In the genomic region with DNA sequence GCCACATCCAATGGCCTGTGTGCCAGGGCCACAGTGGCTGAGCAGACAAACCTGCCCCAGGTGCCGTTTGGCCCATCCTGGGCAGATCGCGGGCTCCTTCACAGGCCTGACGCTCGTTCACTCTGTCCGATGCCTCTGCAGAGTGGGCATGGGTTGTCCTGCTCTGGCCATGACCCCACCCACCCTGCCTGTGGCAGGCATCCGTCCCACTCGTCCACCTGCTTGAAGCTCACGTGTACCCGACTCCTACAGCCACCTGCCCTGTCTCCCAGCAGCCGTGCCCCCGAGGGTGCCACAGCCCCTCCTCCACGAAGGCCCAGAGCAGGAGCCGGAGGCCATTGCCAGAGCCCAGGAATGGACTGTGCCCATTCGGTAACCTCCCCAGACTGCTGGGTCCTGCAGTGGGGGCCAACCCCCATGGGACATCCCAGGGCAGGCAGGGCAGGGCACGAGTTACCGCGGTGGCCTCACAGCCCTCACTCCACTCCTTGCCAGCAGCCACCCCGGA, we compare ENCODE assay signal across 17 cellular contexts. TPM values are rescaled to one million over a fixed set of nuclear protein-coding genes. Genes with fewer than 3 reads are reported as not detected.
DNase-seq lines count a peak whose midpoint lies in the region; ATAC-seq and TF ChIP-seq lines count a peak whose summit lies in the region.
"Had no signal": no experiment of that assay in that cellular context is flagged by ENCODE, and none has a peak within 500 bp of the region (broad histone marks: within the 10 kb centered on the region; RNA-seq: fewer than 3 reads in every experiment).

No MANE protein-coding gene starts in this region.

- H3K9me3 Mint-ChIP-seq in chondrocyte (ENCODE audit: low read depth), result no peaks in the 10 kb centered on the region

- no peaks in the 10 kb centered on the region for H3F3A ChIP-seq in GM23248 (ENCODE audit: insufficient read depth)

- H3K4me3 ChIP-seq in right atrium auricular region (no peak overlapping the region), MG63 (no peak overlapping the region), body of pancreas (no peak overlapping the region), GM23248 (no peak overlapping the region)

- intact Hi-C loops in posterior vena cava (cut with DNase I), result no loop called here
- intact Hi-C loops in body of pancreas (cut with DNase I), result no loop called here

- no peaks in the 10 kb centered on the region for H3K4me1 Mint-ChIP-seq in chondrocyte (ENCODE audit: low read depth)

- peak overlapping the region; percentile 18 to 93 for H3K27ac ChIP-seq in right atrium auricular region
- H3K27ac ChIP-seq in body of pancreas, result no peak overlapping the region
- no peak overlapping the region for H3K27ac ChIP-seq in GM23248
- H3K27ac ChIP-seq: C4-2B had no signal

- H3K9me3 ChIP-seq in right atrium auricular region (no peaks in the 10 kb centered on the region), MG63 (no peaks in the 10 kb centered on the region), body of pancreas (no peaks in the 10 kb centered on the region), GM23248 (ENCODE audit: low read depth) (no peaks in the 10 kb centered on the region)
- H3K9me3 ChIP-seq: Caco-2 had no signal

- WGBS in body of pancreas, 2 donors, result 75% methylated on average over 10 to 19 of the region's 19 CpGs
- WGBS in GM23248 (ENCODE audit: low coverage in 1 of 2, low lambda C conversion rate in 2 of 2, missing lambda C conversion rate in 2 of 2), 2 experiments, result 78 to 83% methylated on average over 19 of the region's 19 CpGs

- no peak overlapping the region for H2AFZ ChIP-seq in GM23248

- H4K20me1 ChIP-seq in GM23248 (ENCODE audit: insufficient read depth), result no peaks in the 10 kb centered on the region

- no peaks in the 10 kb centered on the region for H3K9me2 ChIP-seq in GM23248 (ENCODE audit: insufficient read depth)

- H3K4me1 ChIP-seq in right atrium auricular region (peaks cover 0 to 40% of the 10 kb centered on the region in 2 donors), body of pancreas (peaks cover 21% of the 10 kb centered on the region), GM23248 (ENCODE audit: insufficient read depth) (no peaks in the 10 kb centered on the region)

- H3K36me3 ChIP-seq in right atrium auricular region (no peaks in the 10 kb centered on the region), MG63 (no peaks in the 10 kb centered on the region), body of pancreas (replicated peaks in 1 of 2; ENCODE audit: insufficient read depth in 1 of 2, low read depth in 2 of 2) (no peaks in the 10 kb centered on the region), GM23248 (ENCODE audit: low read depth) (no peaks in the 10 kb centered on the region)

- DNase-seq in 8988T (peak; percentile 17), chondrocyte (ENCODE audit: low spot score) (peak; percentile 86), right atrium auricular region (ENCODE audit: low spot score) (no peak), posterior vena cava (ENCODE audit: low spot score) (peak; percentile 77), MG63 (no peak), body of pancreas (no peak), GM23248 (no peak)
- DNase-seq: IMR-90, Kasumi-1, NCI-H1436, NCI-H2081 treated with DMSO at 0.1 percent for 48 hours, NCI-H526 had no signal

- H3K9ac ChIP-seq in GM23248, result no peak overlapping the region

- no peak overlapping the region for H3K4me2 ChIP-seq in GM23248 (ENCODE audit: unreplicated experiment)

- H3K27ac Mint-ChIP-seq in chondrocyte (ENCODE audit: unreplicated experiment), result no peak overlapping the region

- H3K27me3 ChIP-seq in right atrium auricular region (no peaks in the 10 kb centered on the region), MG63 (no peaks in the 10 kb centered on the region), body of pancreas (no peaks in the 10 kb centered on the region), GM23248 (replicated peaks; ENCODE audit: insufficient read depth) (no peaks in the 10 kb centered on the region; the same call in 1 of the 2 replicates)

- TF ChIP-seq POLR2A in body of pancreas (IDR thresholded peaks at IDR 0.05), result no peak

- no peaks in the 10 kb centered on the region for H3K79me2 ChIP-seq in GM23248 (ENCODE audit: insufficient read depth)

- ATAC-seq in body of pancreas (no peak), HG02840 (IDR thresholded peaks at IDR 0.05; ENCODE audit: low FRiP score, unreplicated experiment) (no peak)

- in situ Hi-C loops in GM23248 (cut with MboI), result no loop called here

- H3K27me3 Mint-ChIP-seq in chondrocyte (ENCODE audit: low read depth), result no peaks in the 10 kb centered on the region

- TF ChIP-seq CTCF in chondrocyte (IDR thresholded peaks at IDR 0.05) (no peak), right atrium auricular region (IDR thresholded peaks at IDR 0.05) (no peak), body of pancreas (IDR thresholded peaks at IDR 0.05) (no peak)

- no peaks in the 10 kb centered on the region for H3K36me3 Mint-ChIP-seq in chondrocyte (ENCODE audit: low read depth)

- H3K4me3 Mint-ChIP-seq in chondrocyte (ENCODE audit: unreplicated experiment), result no peak overlapping the region

RNA-seq across cellular contexts. Expression of a gene that starts 41.9 kb away (rescaled TPM):
- total RNA-seq in chondrocyte (16.0 to 22.4 TPM (median 20.0 TPM) in 3 replicates), right atrium auricular region (1 to 10 TPM; 5.5 to 9.8 TPM), posterior vena cava (10 to 100 TPM; 12.7 to 13.3 TPM), body of pancreas (10 to 100 TPM; 14.0 to 24.4 TPM)
- total RNA-seq in MG63 (2014; rRNA removed; shearing (Covaris generic); ENCODE audit: low replicate concordance), result 36.5 and 44.3 TPM in 2 replicates
- 21.3 and 24.7 TPM in 2 replicates for total RNA-seq in GM23248 (2014; rRNA removed; shearing (Covaris generic))
- polyA plus RNA-seq in GM23248 (2016; fragmentation: Nextera tagmentation; extraction: Ambion mirVana), result 8.6 and 9.8 TPM in 2 replicates

RNA-seq across cellular contexts. Expression of a gene that starts 51.9 kb away (rescaled TPM):
- total RNA-seq in chondrocyte, result 0.28 to 0.35 TPM in 2 of 3 replicates, not detected in the other
- total RNA-seq in right atrium auricular region, result not detected
- total RNA-seq in posterior vena cava, result 1 to 10 TPM in 1 of 2 donors, under 1 TPM in 1; 0.38 to 1.9 TPM
- total RNA-seq in MG63 (2014; rRNA removed; shearing (Covaris generic); ENCODE audit: low replicate concordance), result not detected in 2 replicates
- 1 to 10 TPM in 1 of 2 donors, not detected in 1; 1.0 TPM for total RNA-seq in body of pancreas
- not detected in 2 replicates for total RNA-seq in GM23248 (2014; rRNA removed; shearing (Covaris generic))
- polyA plus RNA-seq in GM23248 (2016; fragmentation: Nextera tagmentation; extraction: Ambion mirVana), result 0.26 and 0.43 TPM in 2 replicates
- total RNA-seq: HT-29, IMR-90, RPMI7951 had no signal

Comparison
In these comparisons a context has a peak if more than half of its experiments do, and no peak if none do; other contexts are left out.
1. DNase-seq: peak in 8988T (single experiment), chondrocyte (single experiment) and posterior vena cava (single experiment); none in right atrium auricular region (single experiment), MG63 (single experiment), body of pancreas (0 of 4) and GM23248 (single experiment).
2. H3K27ac ChIP-seq: peak in right atrium auricular region (2 of 2); none in body of pancreas (0 of 4) and GM23248 (single experiment).